Comparison of ENCODE assay signal across 15 cellular contexts in the genomic region with DNA sequence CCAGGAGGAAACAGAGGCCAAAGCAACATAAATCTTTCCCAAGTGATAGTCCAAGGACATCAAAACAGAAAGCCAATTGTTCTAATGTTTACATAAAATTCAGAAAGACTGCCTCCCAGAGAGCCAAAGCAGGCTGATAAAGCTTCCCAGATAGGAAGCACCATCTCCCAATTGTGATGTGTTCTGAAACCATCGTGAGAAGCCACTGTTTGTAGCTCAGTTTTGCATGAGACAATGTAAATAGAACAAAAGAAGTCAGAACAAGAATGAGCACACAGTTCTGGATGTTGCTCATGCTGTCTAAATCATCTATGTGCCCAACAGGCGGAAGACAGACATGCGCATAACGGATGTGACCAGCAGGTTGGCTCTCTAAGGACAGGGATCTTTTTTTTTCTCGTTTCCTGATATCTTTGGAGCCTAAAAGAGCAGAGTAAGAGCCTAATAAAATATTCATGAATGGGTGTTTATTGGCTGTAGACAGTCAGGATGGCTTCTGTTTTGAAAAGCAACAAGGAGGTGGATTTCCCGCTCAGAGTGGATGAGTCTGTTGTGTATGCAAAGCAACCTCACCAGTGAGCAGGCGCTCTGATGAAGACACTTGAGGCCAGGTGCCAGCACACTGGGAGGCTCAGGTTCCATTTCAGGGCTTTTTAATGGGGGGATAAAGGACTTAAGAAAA.
A peak's percentile ranks its signal among the peaks of the same experiment; 100 is the strongest.
DNase-seq lines count a peak whose midpoint lies in the region; ATAC-seq and TF ChIP-seq lines count a peak whose summit lies in the region.
"Had no signal": no experiment of that assay in that cellular context is flagged by ENCODE, and none has a peak within 500 bp of the region (broad histone marks: within the 10 kb centered on the region; RNA-seq: fewer than 3 reads in every experiment).

No MANE protein-coding gene starts in this region.

- no peaks in the 10 kb centered on the region for H3K9me3 Mint-ChIP-seq in HFFc6
- no peaks in the 10 kb centered on the region for H3K9me3 Mint-ChIP-seq in T-helper 2 cell treated with Interferon-gamma antibody and Interleukin-4, amounts not matched to agents 5 μg/mL and 100 μg/mL, for 36 hours

- ATAC-seq in HG02970 (IDR thresholded peaks at IDR 0.05; ENCODE audit: low FRiP score, unreplicated experiment): no peak
- ATAC-seq: Right ventricle myocardium inferior; stimulated activated effector memory CD8-positive, alpha-beta T cell treated with anti-CD3 and anti-CD28 coated beads, Interleukin-12 subunit alpha, Interleukin-12 subunit beta, amount 100 ng/mL, for 72 hours had no signal

- H3K27me3 ChIP-seq in H7 (ENCODE audit: control insufficient read depth, insufficient read depth, low read length) (no peaks in the 10 kb centered on the region), hepatocyte (no peaks in the 10 kb centered on the region)

- H3K79me2 ChIP-seq in hepatocyte: no peaks in the 10 kb centered on the region

- TF ChIP-seq CTCF in hepatocyte (IDR thresholded peaks at IDR 0.05; ENCODE audit: poor library complexity) (no peak), HFFc6 (IDR thresholded peaks at IDR 0.05) (no peak)

- no peak overlapping the region for H2AFZ ChIP-seq in hepatocyte

- DNase-seq in H7 (peak; percentile 32), NCI-H526 treated with DMSO at 0.1 percent for 48 hours (lab: John Stamatoyannopoulos, UW) (peak; percentile 93), hepatocyte (ENCODE audit: low spot score) (no peak), nucleus accumbens (lab: John Stamatoyannopoulos, UW) (peak in 37 of 56 donors; percentile 5 to 63 (median 35)), HFFc6 (no peak), SHP77 treated with DMSO at 0.1 percent for 48 hours (lab: John Stamatoyannopoulos, UW) (no peak)
- DNase-seq in T-helper 2 cell treated with Interferon-gamma antibody and Interleukin-4, amounts not matched to agents 5 μg/mL and 100 μg/mL, for 36 hours (ENCODE audit: low spot score): no peak
- DNase-seq: activated CD4-positive, CD25-positive, alpha-beta regulatory T cell treated with anti-CD3 and anti-CD28 coated beads, Interleukin-2, amount 50 U/mL, for 72 hours; CD4-positive, alpha-beta memory T cell; cerebellar nuclear complex; foreskin fibroblast; NCI-H146 had no signal

- H3K4me3 ChIP-seq in H7 (ENCODE audit: insufficient read depth, low read depth, low read length) (no peak overlapping the region), hepatocyte (no peak overlapping the region)

- H3K4me1 Mint-ChIP-seq in HFFc6 (ENCODE audit: low read depth): no peaks in the 10 kb centered on the region
- no peaks in the 10 kb centered on the region for H3K4me1 Mint-ChIP-seq in T-helper 2 cell treated with Interferon-gamma antibody and Interleukin-4, amounts not matched to agents 5 μg/mL and 100 μg/mL, for 36 hours (ENCODE audit: low read depth)
- H3K4me1 Mint-ChIP-seq: CD4-positive, alpha-beta memory T cell; stimulated activated effector memory CD8-positive, alpha-beta T cell treated with anti-CD3 and anti-CD28 coated beads, Interleukin-12 subunit alpha, Interleukin-12 subunit beta, amount 100 ng/mL, for 72 hours had no signal

- H3K9me3 ChIP-seq in hepatocyte (ENCODE audit: low read depth): no peaks in the 10 kb centered on the region

- H3K36me3 Mint-ChIP-seq in HFFc6 (ENCODE audit: low read depth): no peaks in the 10 kb centered on the region
- no peaks in the 10 kb centered on the region for H3K36me3 Mint-ChIP-seq in T-helper 2 cell treated with Interferon-gamma antibody and Interleukin-4, amounts not matched to agents 5 μg/mL and 100 μg/mL, for 36 hours (ENCODE audit: low read depth)
- H3K36me3 Mint-ChIP-seq: CD4-positive, alpha-beta memory T cell; stimulated activated effector memory CD8-positive, alpha-beta T cell treated with anti-CD3 and anti-CD28 coated beads, Interleukin-12 subunit alpha, Interleukin-12 subunit beta, amount 100 ng/mL, for 72 hours had no signal

- H3K4me2 ChIP-seq in hepatocyte: no peak overlapping the region

- no peak overlapping the region for H3K4me3 Mint-ChIP-seq in HFFc6
- no peak overlapping the region for H3K4me3 Mint-ChIP-seq in T-helper 2 cell treated with Interferon-gamma antibody and Interleukin-4, amounts not matched to agents 5 μg/mL and 100 μg/mL, for 36 hours
- H3K4me3 Mint-ChIP-seq: CD4-positive, alpha-beta memory T cell; stimulated activated effector memory CD8-positive, alpha-beta T cell treated with anti-CD3 and anti-CD28 coated beads, Interleukin-12 subunit alpha, Interleukin-12 subunit beta, amount 100 ng/mL, for 72 hours had no signal

- WGBS in hepatocyte (ENCODE audit: low lambda C conversion rate, missing lambda C conversion rate): 60% methylated on average over 7 of the region's 7 CpGs

- no peaks in the 10 kb centered on the region for H3K4me1 ChIP-seq in hepatocyte (ENCODE audit: insufficient read depth)

- H3K27me3 Mint-ChIP-seq in HFFc6 (ENCODE audit: insufficient read depth): peaks cover 9% of the 10 kb centered on the region
- H3K27me3 Mint-ChIP-seq in T-helper 2 cell treated with Interferon-gamma antibody and Interleukin-4, amounts not matched to agents 5 μg/mL and 100 μg/mL, for 36 hours (ENCODE audit: low read depth): no peaks in the 10 kb centered on the region

- H3K27ac ChIP-seq in hepatocyte: peak overlapping the region; percentile 3

- H3K9me2 ChIP-seq in hepatocyte (replicated peaks; ENCODE audit: insufficient read depth): no peaks in the 10 kb centered on the region

- no peak overlapping the region for H3K27ac Mint-ChIP-seq in HFFc6
- no peak overlapping the region for H3K27ac Mint-ChIP-seq in T-helper 2 cell treated with Interferon-gamma antibody and Interleukin-4, amounts not matched to agents 5 μg/mL and 100 μg/mL, for 36 hours
- H3K27ac Mint-ChIP-seq: CD4-positive, alpha-beta memory T cell; stimulated activated effector memory CD8-positive, alpha-beta T cell treated with anti-CD3 and anti-CD28 coated beads, Interleukin-12 subunit alpha, Interleukin-12 subunit beta, amount 100 ng/mL, for 72 hours had no signal

- H4K20me1 ChIP-seq in hepatocyte (ENCODE audit: insufficient read depth, poor library complexity, severe bottlenecking): no peaks in the 10 kb centered on the region

- H3K36me3 ChIP-seq in H7 (replicated peaks; ENCODE audit: control insufficient read depth, insufficient read depth, low read length) (no peaks in the 10 kb centered on the region), hepatocyte (replicated peaks; ENCODE audit: insufficient read depth, low read depth) (no peaks in the 10 kb centered on the region)

Comparison
In these comparisons a context has a peak if more than half of its experiments do, and no peak if none do; other contexts are left out.
1. DNase-seq: peak in H7 (single experiment), NCI-H526 treated with DMSO at 0.1 percent for 48 hours (single experiment) and nucleus accumbens (37 of 56); none in hepatocyte (single experiment), HFFc6 (single experiment), T-helper 2 cell treated with Interferon-gamma antibody and Interleukin-4, amounts not matched to agents 5 μg/mL and 100 μg/mL, for 36 hours (single experiment) and SHP77 treated with DMSO at 0.1 percent for 48 hours (single experiment).